In the genomic region with DNA sequence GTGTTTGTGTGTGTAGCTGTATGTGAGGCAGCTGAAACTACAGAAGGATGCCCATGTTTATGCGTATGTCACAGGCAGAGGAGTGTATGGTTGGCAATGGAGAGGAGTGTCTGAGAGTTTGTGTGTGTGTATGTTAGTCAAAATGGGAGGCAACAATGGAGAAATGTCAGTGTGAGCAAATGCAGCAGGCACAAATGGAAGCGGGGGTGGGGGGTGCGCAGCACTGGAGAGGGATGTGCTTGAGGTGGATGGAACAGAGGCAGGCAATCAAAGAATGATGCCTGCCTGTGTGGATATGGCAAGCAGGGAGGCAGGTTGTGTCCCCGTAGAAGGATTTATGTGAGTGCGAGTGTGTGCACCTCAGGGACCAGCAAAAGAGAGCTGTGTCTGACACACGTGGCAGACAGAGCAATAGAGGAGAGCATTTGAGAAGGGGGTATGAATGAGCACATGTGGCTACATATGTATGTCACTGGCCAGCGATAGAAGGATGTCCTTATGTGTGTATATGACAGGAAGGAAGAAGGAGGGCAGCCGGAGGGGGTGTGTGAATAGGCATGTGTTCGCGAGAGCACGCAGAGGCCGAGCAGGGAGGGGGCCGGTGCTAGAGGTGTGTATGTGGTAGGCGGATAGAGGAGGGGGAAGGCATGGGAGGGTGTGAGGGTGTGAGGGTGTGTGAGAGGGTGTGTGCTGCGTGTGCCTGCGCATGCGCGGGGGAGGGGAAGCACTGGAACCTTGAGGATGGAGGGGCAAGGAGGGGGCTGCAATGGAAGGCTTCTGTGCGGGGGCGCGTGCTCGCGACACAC, we compare ENCODE assay signal across 8 cellular contexts. TPM values are rescaled to one million over a fixed set of nuclear protein-coding genes. Genes with fewer than 3 reads are reported as not detected.
A peak's percentile ranks its signal among the peaks of the same experiment; 100 is the strongest.
DNase-seq lines count a peak whose midpoint lies in the region; ATAC-seq and TF ChIP-seq lines count a peak whose summit lies in the region.

No MANE protein-coding gene starts in this region.

- peaks cover 6% of the 10 kb centered on the region for H3K27me3 Mint-ChIP-seq in activated naive CD4-positive, alpha-beta T cell treated with anti-CD3 and anti-CD28 coated beads, Interleukin-2, amount 10 ng/mL, durations not matched to agents 7 days and 5 days

- intact Hi-C loops in heart right ventricle (cut with DNase I), result loop anchor here in 1 of 10 donors (10.0 kb wide), 1 partner anchor 51 kb away; no protein-coding TSS in a partner anchor

- H3K4me1 ChIP-seq in SJSA1 (replicated peaks) (no peaks in the 10 kb centered on the region), heart right ventricle (peaks cover 0 to 12% (median 5%) of the 10 kb centered on the region in 9 donors)

- no peak overlapping the region for H3K27ac ChIP-seq in SJSA1
- peak overlapping the region in 2 of 10 donors; percentile 77 to 79 for H3K27ac ChIP-seq in heart right ventricle

- H3K4me1 Mint-ChIP-seq in activated naive CD4-positive, alpha-beta T cell treated with anti-CD3 and anti-CD28 coated beads, Interleukin-2, amount 10 ng/mL, durations not matched to agents 7 days and 5 days, result peaks cover 32% of the 10 kb centered on the region

- H3K36me3 ChIP-seq in SJSA1 (peaks cover 11% of the 10 kb centered on the region; the same call in 1 of the 2 replicates), heart right ventricle (peaks cover 0 to 13% (median 0%) of the 10 kb centered on the region in 9 donors)

- peak overlapping the region; percentile 83 for H3K4me3 Mint-ChIP-seq in activated naive CD4-positive, alpha-beta T cell treated with anti-CD3 and anti-CD28 coated beads, Interleukin-2, amount 10 ng/mL, durations not matched to agents 7 days and 5 days

- H3K4me3 ChIP-seq in SJSA1 (peak overlapping the region; percentile 70), heart right ventricle (peak overlapping the region in 9 of 10 donors; percentile 55 to 84 (median 72))

- H3K9me3 ChIP-seq in SJSA1 (replicated peaks) (no peaks in the 10 kb centered on the region), heart right ventricle (peaks cover 0 to 4% (median 0%) of the 10 kb centered on the region in 11 donors)

- no peaks in the 10 kb centered on the region for H3K27me3 ChIP-seq in SJSA1 (replicated peaks)
- H3K27me3 ChIP-seq in heart right ventricle, result peaks cover 0 to 36% (median 0%) of the 10 kb centered on the region in 7 donors

- no peaks in the 10 kb centered on the region for H3K9me3 Mint-ChIP-seq in activated naive CD4-positive, alpha-beta T cell treated with anti-CD3 and anti-CD28 coated beads, Interleukin-2, amount 10 ng/mL, durations not matched to agents 7 days and 5 days

- peak overlapping the region; percentile 83 for H3K27ac Mint-ChIP-seq in activated naive CD4-positive, alpha-beta T cell treated with anti-CD3 and anti-CD28 coated beads, Interleukin-2, amount 10 ng/mL, durations not matched to agents 7 days and 5 days

- TF ChIP-seq CTCF in heart right ventricle (IDR thresholded peaks at IDR 0.05), result no peak

- DNase-seq in GM03348 (ENCODE audit: low spot score) (peak; percentile 77), SJSA1 (ENCODE audit: low read depth in 1 of 2, low spot score in 2 of 2) (peak; percentile 5 to 46), heart right ventricle (peak in 1 of 2 donors; percentile 37), putamen (ENCODE audit: low spot score) (peak; percentile 31), NCI-H2196 (lab: John Stamatoyannopoulos, UW; ENCODE audit: unreplicated experiment) (no peak), Kasumi-1 (lab: John Stamatoyannopoulos, UW) (no peak)
- DNase-seq in activated naive CD4-positive, alpha-beta T cell treated with anti-CD3 and anti-CD28 coated beads, Interleukin-2, amount 10 ng/mL, durations not matched to agents 7 days and 5 days, result peak; percentile 75

- 13 to 14% methylated on average over 22 to 23 of the region's 23 CpGs for WGBS in heart right ventricle, 2 donors

- H3K36me3 Mint-ChIP-seq in activated naive CD4-positive, alpha-beta T cell treated with anti-CD3 and anti-CD28 coated beads, Interleukin-2, amount 10 ng/mL, durations not matched to agents 7 days and 5 days, result peaks cover 28% of the 10 kb centered on the region

- peak; percentile 51 for ATAC-seq in HG02763 (IDR thresholded peaks at IDR 0.05; ENCODE audit: unreplicated experiment)
- ATAC-seq in heart right ventricle, result peak; percentile 40 to 80 (median 64)

- CTCF ChIA-PET in activated naive CD4-positive, alpha-beta T cell treated with anti-CD3 and anti-CD28 coated beads, Interleukin-2, amount 10 ng/mL, durations not matched to agents 7 days and 5 days (lab: Charles Lee), result no interaction called here

RNA-seq across cellular contexts. Expression of a gene that starts 1.1 kb away (rescaled TPM):
- total RNA-seq in SJSA1 (2014; rRNA removed; shearing (Covaris generic)), result 30.2 and 38.3 TPM in 2 replicates
- total RNA-seq in heart right ventricle, result 10 to 100 TPM in 9 of 10 donors, 1 to 10 TPM in 1; 9.0 to 20.2 (median 16.6) TPM
- 10 to 100 TPM in 1 of 2 donors, 1 to 10 TPM in 1; 4.5 to 10.8 TPM for polyA plus RNA-seq in heart right ventricle

Comparison
In these comparisons a context has a peak if more than half of its experiments do, and no peak if none do; other contexts are left out.
1. DNase-seq: peak in GM03348 (single experiment), SJSA1 (2 of 2), activated naive CD4-positive, alpha-beta T cell treated with anti-CD3 and anti-CD28 coated beads, Interleukin-2, amount 10 ng/mL, durations not matched to agents 7 days and 5 days (single experiment) and putamen (single experiment); none in NCI-H2196 (single experiment) and Kasumi-1 (0 of 2).